In genomic region chr14:64539186-64539552, GRCh38 we compare ENCODE assay signal across 6 cellular contexts. TPM values are rescaled to one million over a fixed set of nuclear protein-coding genes. Genes with fewer than 3 reads are reported as not detected.
DNase-seq lines count a peak whose midpoint lies in the region; ATAC-seq and TF ChIP-seq lines count a peak whose summit lies in the region.

No MANE protein-coding gene starts in this region.

- H2AK5ac ChIP-seq in H9 (ENCODE audit: insufficient read length, low read length) = no peak overlapping the region

- H2AFZ ChIP-seq in H9 (ENCODE audit: low read length) (peak overlapping the region; percentile 81), osteoblast (ENCODE audit: low read length) (peak overlapping the region; percentile 86)

- H2BK120ac ChIP-seq in H9 (ENCODE audit: low read depth, low read length, poor library complexity, severe bottlenecking) = no peak overlapping the region

- H3K9me3 ChIP-seq in H9 (ENCODE audit: control insufficient read depth, low read depth, low read length) (no peaks in the 10 kb centered on the region), body of pancreas (no peaks in the 10 kb centered on the region), osteoblast (ENCODE audit: low read depth, low read length) (peaks cover 10% of the 10 kb centered on the region)

- no peaks in the 10 kb centered on the region for H3K79me1 ChIP-seq in H9 (ENCODE audit: insufficient read depth, low read depth, low read length, poor library complexity, severe bottlenecking)

- H3K4me2 ChIP-seq in H9 (ENCODE audit: insufficient read depth, insufficient read length, low read length) (peak overlapping the region; percentile 58), osteoblast (ENCODE audit: insufficient read depth, low read length) (peak overlapping the region; percentile 94)

- peaks cover 6% of the 10 kb centered on the region for H3K23me2 ChIP-seq in H9 (ENCODE audit: insufficient read length, low read depth, low read length, poor library complexity, severe bottlenecking)

- peak overlapping the region; percentile 30 to 87 for H3K4me3 ChIP-seq in body of pancreas
- H3K4me3 ChIP-seq in osteoblast (ENCODE audit: insufficient read depth, low read length) = peak overlapping the region; percentile 77

- peak overlapping the region; percentile 28 to 82 (median 78); a peak in 5 of 7 replicates for H3K27ac Mint-ChIP-seq in H9

- H2BK12ac ChIP-seq in H9 (ENCODE audit: insufficient read length, low read depth, low read length) = no peak overlapping the region

- peaks cover 21 to 26% (median 21%) of the 10 kb centered on the region in 3 experiments; a peak in 6 of 7 replicates for H3K36me3 Mint-ChIP-seq in H9 (ENCODE audit: insufficient read depth in 1 of 3, low read depth in 3 of 3)

- no peak overlapping the region for H3K56ac ChIP-seq in H9 (ENCODE audit: insufficient read length, low read depth, low read length)

- H3K14ac ChIP-seq in H9 (ENCODE audit: insufficient read depth, low read length) = peak overlapping the region; percentile 38; the same call in 1 of the 2 replicates

- no peaks in the 10 kb centered on the region for H3K36me3 ChIP-seq in body of pancreas (replicated peaks in 1 of 2; ENCODE audit: insufficient read depth in 1 of 2, low read depth in 2 of 2)
- no peaks in the 10 kb centered on the region for H3K36me3 ChIP-seq in osteoblast (ENCODE audit: insufficient read depth, low read length)

- H4K5ac ChIP-seq in H9 (ENCODE audit: insufficient read length, low read depth, low read length) = no peak overlapping the region

- no CpG with 5 or more reads among the region's 11 CpGs for WGBS in H9 (ENCODE audit: extremely low coverage, insufficient read length, low lambda C conversion rate)
- 18 to 34% methylated on average over 11 of the region's 11 CpGs for WGBS in body of pancreas, 2 donors

- H3K27ac ChIP-seq in H9 (ENCODE audit: insufficient read length, low read depth, low read length) (no peak overlapping the region), body of pancreas (peak overlapping the region in 3 of 4 donors; percentile 89 to 91 (median 89)), osteoblast (ENCODE audit: low read depth, low read length) (peak overlapping the region; percentile 35)

- H2BK20ac ChIP-seq in H9 (ENCODE audit: low read depth, low read length, poor library complexity, severe bottlenecking) = no peak overlapping the region

- peak overlapping the region; percentile 45 for H3K9ac ChIP-seq in H9 (ENCODE audit: extremely low read depth, insufficient read length, low read length)

- intact Hi-C loops in body of pancreas (cut with DNase I) = no loop called here

- no peaks in the 10 kb centered on the region for H3K79me2 ChIP-seq in H9 (ENCODE audit: insufficient read depth, low read length)
- no peaks in the 10 kb centered on the region for H3K79me2 ChIP-seq in osteoblast (ENCODE audit: insufficient read depth, low read length)

- H2BK5ac ChIP-seq in H9 (ENCODE audit: insufficient read length, low read length) = no peak overlapping the region

- H2BK15ac ChIP-seq in H9 (ENCODE audit: low read depth, low read length) = no peak overlapping the region

- no peak for TF ChIP-seq POLR2A in body of pancreas (IDR thresholded peaks at IDR 0.05)

- peaks cover 33 to 34% of the 10 kb centered on the region in 2 experiments for H3K4me1 Mint-ChIP-seq in H9

- no peak overlapping the region for H3K23ac ChIP-seq in H9 (ENCODE audit: insufficient read length, low read depth, low read length)

- H3K4ac ChIP-seq in H9 (ENCODE audit: low read depth, low read length) = no peak overlapping the region

- no peaks in the 10 kb centered on the region for H3K4me1 ChIP-seq in H9 (ENCODE audit: insufficient read depth, low read length)
- H3K4me1 ChIP-seq in body of pancreas = peaks cover 16% of the 10 kb centered on the region
- peaks cover 11% of the 10 kb centered on the region for H3K4me1 ChIP-seq in osteoblast (ENCODE audit: insufficient read depth, low read length)

- ATAC-seq in body of pancreas (no peak), HG02870 (IDR thresholded peaks at IDR 0.05; ENCODE audit: unreplicated experiment) (no peak)

- no peak overlapping the region for H3T11ph ChIP-seq in H9 (ENCODE audit: low read length)

- no peak overlapping the region for H4K8ac ChIP-seq in H9 (replicated peaks; ENCODE audit: insufficient read length, low read depth, low read length)

- peaks cover 24 to 26% of the 10 kb centered on the region in 2 experiments for H3K9me3 Mint-ChIP-seq in H9

- peaks cover 2% of the 10 kb centered on the region for H3K27me3 Mint-ChIP-seq in H9 (ENCODE audit: low read depth)

- H3K18ac ChIP-seq in H9 (ENCODE audit: insufficient read length, low read depth, low read length) = no peak overlapping the region

- no peak for TF ChIP-seq CTCF in H9 (conservative IDR thresholded peaks at IDR 0.05)
- TF ChIP-seq CTCF in body of pancreas (IDR thresholded peaks at IDR 0.05) = no peak
- TF ChIP-seq CTCF in osteoblast (IDR thresholded peaks at IDR 0.05; ENCODE audit: extremely low read depth, low read depth, low read length) = no peak

- DNase-seq in H9 = no peak
- DNase-seq in body of pancreas = no peak
- peak; percentile 76 for DNase-seq in osteoblast (ENCODE audit: insufficient read length, low spot score, missing footprints)
- DNase-seq in central memory CD4-positive, alpha-beta T cell = no peak
- DNase-seq in DMS79 (lab: John Stamatoyannopoulos, UW) = no peak

- no peak overlapping the region for H4K91ac ChIP-seq in H9 (ENCODE audit: insufficient read length, low read depth, low read length)

- no peaks in the 10 kb centered on the region for H3K27me3 ChIP-seq in H9 (ENCODE audit: insufficient read depth, low read length)
- H3K27me3 ChIP-seq in body of pancreas = no peaks in the 10 kb centered on the region
- H3K27me3 ChIP-seq in osteoblast (ENCODE audit: insufficient read depth, low read length) = peaks cover 20% of the 10 kb centered on the region

- H4K20me1 ChIP-seq in H9 (ENCODE audit: control insufficient read depth, insufficient read depth, insufficient read length) (no peaks in the 10 kb centered on the region), osteoblast (ENCODE audit: insufficient read depth, low read length) (no peaks in the 10 kb centered on the region)

- H3K4me3 Mint-ChIP-seq in H9 = peak overlapping the region; percentile 87

RNA-seq across cellular contexts. Expression of gene HSPA2, which starts 1.4 kb away (rescaled TPM):
- total RNA-seq in H9 (2021) = 25.4 and 25.8 TPM in 2 replicates
- 10 to 100 TPM in 1 of 2 donors, 1 to 10 TPM in 1; 4.0 to 19.7 TPM for total RNA-seq in body of pancreas
- total RNA-seq in osteoblast = 1.8 and 4.0 TPM in 2 replicates

RNA-seq across cellular contexts. Expression of gene PPP1R36, which starts 10.6 kb away (rescaled TPM):
- 0.50 and 0.66 TPM in 2 replicates for total RNA-seq in H9 (2021)
- total RNA-seq in body of pancreas = 1 to 10 TPM; 4.4 to 5.6 TPM
- total RNA-seq in osteoblast = 0.88 and 1.1 TPM in 2 replicates

RNA-seq across cellular contexts. Expression of gene ZBTB1, which starts 34.6 kb away (rescaled TPM):
- total RNA-seq in H9 (2021) (34.5 and 37.8 TPM in 2 replicates), body of pancreas (10 to 100 TPM; 28.5 to 43.8 TPM), osteoblast (60.4 and 67.7 TPM in 2 replicates)

RNA-seq across cellular contexts. Expression of gene ZBTB25, which starts 35.5 kb away (rescaled TPM):
- 8.2 TPM in 2 replicates for total RNA-seq in H9 (2021)
- 10 to 100 TPM in 1 of 2 donors, 1 to 10 TPM in 1; 7.9 to 10.6 TPM for total RNA-seq in body of pancreas
- total RNA-seq in osteoblast = 9.8 and 10.6 TPM in 2 replicates
